ENCODE assay signal across 8 cellular contexts in the genomic region with DNA sequence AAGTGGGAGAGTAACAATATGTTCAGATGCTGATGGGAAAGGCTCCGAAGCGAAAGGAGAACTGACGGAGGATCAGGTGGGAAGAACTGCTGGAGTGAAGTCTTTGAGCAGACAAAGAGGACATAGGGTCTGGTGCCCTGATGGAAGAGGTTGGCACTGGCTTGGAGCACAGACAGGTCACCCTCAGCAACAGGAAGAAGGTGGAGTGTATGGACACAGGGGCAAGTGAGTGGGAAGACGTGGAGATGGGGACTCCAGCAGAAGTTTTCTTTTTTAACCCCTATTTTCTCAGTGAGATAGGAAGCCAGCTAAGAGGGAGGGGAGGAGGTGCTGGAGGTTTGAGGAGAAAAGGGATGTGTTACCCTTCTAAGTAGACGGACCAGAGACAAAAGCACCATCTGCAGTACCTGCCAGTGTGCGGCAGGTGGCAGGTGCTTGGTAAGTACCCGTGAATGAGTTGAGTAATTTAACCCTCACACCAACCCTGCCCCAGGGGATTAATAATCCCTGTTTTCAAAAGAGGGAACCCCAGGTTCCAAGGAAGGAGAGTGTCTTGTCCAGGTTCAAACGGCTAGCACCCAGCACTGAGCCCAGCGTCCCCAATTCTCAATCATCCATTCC. TPM values are rescaled to one million over a fixed set of nuclear protein-coding genes. Genes with fewer than 3 reads are reported as not detected.
DNase-seq lines count a peak whose midpoint lies in the region; ATAC-seq and TF ChIP-seq lines count a peak whose summit lies in the region.

No MANE protein-coding gene starts in this region.

- peaks cover 5% of the 10 kb centered on the region for H3K36me3 Mint-ChIP-seq in endodermal cell (ENCODE audit: low read depth)
- H3K36me3 Mint-ChIP-seq in stimulated activated memory B cell treated with anti-CD40 and anti-IgM and Interleukin-4, amounts not matched to agents 10 μg/mL and 1 μg/mL and 100 μg/mL, for 72 hours, result peaks cover 2% of the 10 kb centered on the region

- H3K4me3 Mint-ChIP-seq in endodermal cell, result no peak overlapping the region
- H3K4me3 Mint-ChIP-seq in stimulated activated memory B cell treated with anti-CD40 and anti-IgM and Interleukin-4, amounts not matched to agents 10 μg/mL and 1 μg/mL and 100 μg/mL, for 72 hours, result no peak overlapping the region

- WGBS in endodermal cell (ENCODE audit: insufficient coverage in 1 of 2, insufficient read length in 1 of 2), 2 experiments, result 52 to 95% methylated on average over 3 to 6 of the region's 9 CpGs
- 43 to 46% methylated on average over 9 of the region's 9 CpGs for WGBS in thyroid gland, 2 donors

- no peak overlapping the region for H3K27ac ChIP-seq in endodermal cell (ENCODE audit: low read depth, low read length)
- no peak overlapping the region for H3K27ac ChIP-seq in thyroid gland

- no peak overlapping the region for H3K9ac ChIP-seq in endodermal cell (ENCODE audit: extremely low read depth, low read length, poor library complexity, severe bottlenecking)

- intact Hi-C loops in Right ventricle myocardium superior (cut with DNase I), result loop anchor here (10.0 kb wide), 1 partner anchor 102 kb away; no protein-coding TSS in a partner anchor
- intact Hi-C loops in Right ventricle myocardium inferior (cut with DNase I), result loop anchor here (5.0 kb wide), 1 partner anchor 65 kb away; no protein-coding TSS in a partner anchor
- intact Hi-C loops in thyroid gland (cut with DNase I), result no loop called here

- H3K27me3 Mint-ChIP-seq in endodermal cell (ENCODE audit: insufficient read depth), result peaks cover 54% of the 10 kb centered on the region
- peaks cover 14% of the 10 kb centered on the region for H3K27me3 Mint-ChIP-seq in stimulated activated memory B cell treated with anti-CD40 and anti-IgM and Interleukin-4, amounts not matched to agents 10 μg/mL and 1 μg/mL and 100 μg/mL, for 72 hours

- no peaks in the 10 kb centered on the region for H3K9me3 ChIP-seq in endodermal cell (ENCODE audit: control insufficient read depth, low read length)
- H3K9me3 ChIP-seq in thyroid gland, result no peaks in the 10 kb centered on the region

- no peaks in the 10 kb centered on the region for H3K4me1 ChIP-seq in endodermal cell (ENCODE audit: control insufficient read depth, insufficient read depth, low read length)
- no peaks in the 10 kb centered on the region for H3K4me1 ChIP-seq in thyroid gland

- DNase-seq in Right ventricle myocardium superior (no peak), Right ventricle myocardium inferior (ENCODE audit: missing footprints) (no peak), NCI-H82 (lab: John Stamatoyannopoulos, UW) (peak; percentile 58), endodermal cell (peak; percentile 85), thyroid gland (peak; percentile 20 to 37)
- DNase-seq in stimulated activated CD4-positive, alpha-beta T cell treated with anti-CD3 and anti-CD28 coated beads, Interleukin-4, amount 100 ng/mL, for 24 hours, result no peak
- DNase-seq in activated effector memory CD4-positive, alpha-beta T cell treated with Interleukin-2 at 50 U/mL for 16 hours, result no peak

- no peak overlapping the region for H3K27ac Mint-ChIP-seq in endodermal cell
- H3K27ac Mint-ChIP-seq in stimulated activated memory B cell treated with anti-CD40 and anti-IgM and Interleukin-4, amounts not matched to agents 10 μg/mL and 1 μg/mL and 100 μg/mL, for 72 hours, result no peak overlapping the region

- H3K4me1 Mint-ChIP-seq in endodermal cell, result no peaks in the 10 kb centered on the region
- H3K4me1 Mint-ChIP-seq in stimulated activated memory B cell treated with anti-CD40 and anti-IgM and Interleukin-4, amounts not matched to agents 10 μg/mL and 1 μg/mL and 100 μg/mL, for 72 hours, result peaks cover 26% of the 10 kb centered on the region

- ATAC-seq in Right ventricle myocardium superior (ENCODE audit: poor library complexity), result peak; percentile 45
- no peak for ATAC-seq in Right ventricle myocardium inferior
- ATAC-seq in stimulated activated memory B cell treated with anti-CD40 and anti-IgM and Interleukin-4, amounts not matched to agents 10 μg/mL and 1 μg/mL and 100 μg/mL, for 72 hours, result no peak

- H3K36me3 ChIP-seq in endodermal cell (ENCODE audit: control insufficient read depth, insufficient read depth, low read length) (no peaks in the 10 kb centered on the region), thyroid gland (no peaks in the 10 kb centered on the region)

- H3K27me3 ChIP-seq in endodermal cell (ENCODE audit: control insufficient read depth, insufficient read depth, low read length, poor library complexity, severe bottlenecking) (peaks cover 25% of the 10 kb centered on the region), thyroid gland (peaks cover 4% of the 10 kb centered on the region)

- TF ChIP-seq CTCF in endodermal cell (conservative IDR thresholded peaks at IDR 0.05) (peak; percentile 84), thyroid gland (IDR thresholded peaks at IDR 0.05) (peak in 3 of 6 experiments; percentile 34 to 47 (median 39))

- no peak for TF ChIP-seq POLR2A in thyroid gland (IDR thresholded peaks at IDR 0.05)

- no peaks in the 10 kb centered on the region for H3K9me3 Mint-ChIP-seq in endodermal cell
- peaks cover 10% of the 10 kb centered on the region for H3K9me3 Mint-ChIP-seq in stimulated activated memory B cell treated with anti-CD40 and anti-IgM and Interleukin-4, amounts not matched to agents 10 μg/mL and 1 μg/mL and 100 μg/mL, for 72 hours

- no peak overlapping the region for H3K4me3 ChIP-seq in endodermal cell (ENCODE audit: low read length)
- no peak overlapping the region for H3K4me3 ChIP-seq in thyroid gland (replicated peaks in 1 of 3)

RNA-seq across cellular contexts. Expression of a gene that starts 11.2 kb away (rescaled TPM):
- total RNA-seq in Right ventricle myocardium superior, result 0.70 TPM
- 0.57 TPM for total RNA-seq in Right ventricle myocardium inferior
- under 1 TPM in 1 of 2 donors, not detected in 1; 0.22 TPM for total RNA-seq in endodermal cell
- 0.78 TPM for polyA plus RNA-seq in endodermal cell (2013, experiment 1 of 2)
- polyA plus RNA-seq in endodermal cell (2013, experiment 2 of 2), result 1.0 TPM
- total RNA-seq in thyroid gland, result 1 to 10 TPM in 2 of 4 donors, not detected in 2; 1.1 to 1.5 TPM

RNA-seq across cellular contexts. Expression of a gene that starts 19.4 kb away (rescaled TPM):
- 10.1 TPM for total RNA-seq in Right ventricle myocardium superior
- total RNA-seq in Right ventricle myocardium inferior, result 14.6 TPM
- total RNA-seq in endodermal cell, result 10 to 100 TPM; 18.4 to 26.8 TPM
- 33.8 TPM for polyA plus RNA-seq in endodermal cell (2013, experiment 1 of 2)
- polyA plus RNA-seq in endodermal cell (2013, experiment 2 of 2), result 32.2 TPM
- 10 to 100 TPM; 11.9 to 26.2 (median 20.4) TPM for total RNA-seq in thyroid gland

RNA-seq across cellular contexts. Expression of a gene that starts 39.1 kb away (rescaled TPM):
- 3.5 TPM for total RNA-seq in Right ventricle myocardium superior
- total RNA-seq in Right ventricle myocardium inferior, result 5.3 TPM
- not detected for total RNA-seq in endodermal cell
- polyA plus RNA-seq in endodermal cell (2013, experiment 1 of 2), result not detected
- not detected for polyA plus RNA-seq in endodermal cell (2013, experiment 2 of 2)
- total RNA-seq in thyroid gland, result 1 to 10 TPM; 1.7 to 5.8 (median 3.3) TPM

RNA-seq across cellular contexts. Expression of a gene that starts 48.4 kb away (rescaled TPM):
- total RNA-seq in Right ventricle myocardium superior (0.59 TPM), Right ventricle myocardium inferior (0.95 TPM), endodermal cell (under 1 TPM in 1 of 2 donors, not detected in 1; 0.11 TPM), thyroid gland (under 1 TPM in 3 of 4 donors, not detected in 1; 0.11 to 0.94 (median 0.39) TPM)
- polyA plus RNA-seq in endodermal cell (2013, experiment 1 of 2), result not detected
- polyA plus RNA-seq in endodermal cell (2013, experiment 2 of 2), result not detected

Comparison
In these comparisons a context has a peak if more than half of its experiments do, and no peak if none do; other contexts are left out.
1. DNase-seq: peak in NCI-H82 (single experiment), endodermal cell (single experiment) and thyroid gland (2 of 2); none in Right ventricle myocardium superior (single experiment), Right ventricle myocardium inferior (single experiment), stimulated activated CD4-positive, alpha-beta T cell treated with anti-CD3 and anti-CD28 coated beads, Interleukin-4, amount 100 ng/mL, for 24 hours (single experiment) and activated effector memory CD4-positive, alpha-beta T cell treated with Interleukin-2 at 50 U/mL for 16 hours (single experiment).